ENCODE assay signal across 21 cellular contexts in genomic region chr10:111435871-111436270, GRCh38.
"Had no signal": no experiment of that assay in that cellular context is flagged by ENCODE, and none has a peak within 500 bp of the region (broad histone marks: within the 10 kb centered on the region; RNA-seq: fewer than 3 reads in every experiment).

No MANE protein-coding gene starts in this region.

- DNase-seq: hippocampal formation; kidney glomerular epithelial cell; left cardiac atrium; left lung; mesendoderm; naive B cell; natural killer cell; ovary; sigmoid colon; small intestine; spleen; stimulated activated CD4-positive, alpha-beta T cell treated with anti-CD3 and anti-CD28 coated beads, Interleukin-4, amount 100 ng/mL, for 24 hours; stimulated activated naive CD4-positive, alpha-beta T cell; tibial artery; trophoblast cell; upper lobe of right lung had no signal

- H3K27ac ChIP-seq: left lung, ovary, right atrium auricular region, sigmoid colon, spleen, suprapubic skin, thoracic aorta, tibial artery, upper lobe of right lung had no signal

- H3K9me3 ChIP-seq: left lung, ovary, right atrium auricular region, sigmoid colon, spleen, suprapubic skin, thoracic aorta, tibial artery, upper lobe of right lung had no signal

- H3K36me3 ChIP-seq: left lung, ovary, right atrium auricular region, sigmoid colon, spleen, suprapubic skin, thoracic aorta, tibial artery, upper lobe of right lung had no signal

- ATAC-seq: left cardiac atrium; left lung; natural killer cell; stimulated activated effector memory CD8-positive, alpha-beta T cell treated with anti-CD3 and anti-CD28 coated beads, Interleukin-12 subunit alpha, Interleukin-12 subunit beta, amount 100 ng/mL, for 72 hours; upper lobe of right lung had no signal

- H3K27me3 ChIP-seq: left lung, ovary, right atrium auricular region, sigmoid colon, spleen, suprapubic skin, tibial artery, upper lobe of right lung had no signal

- H3K4me1 ChIP-seq: left lung, right atrium auricular region, sigmoid colon, spleen, tibial artery, upper lobe of right lung had no signal

- H3K4me3 ChIP-seq: left lung, lung, ovary, right atrium auricular region, sigmoid colon, spleen, suprapubic skin, thoracic aorta, tibial artery, upper lobe of right lung had no signal
